ENCODE assay signal across 7 cellular contexts in genomic region chr12:107564946-107565345, GRCh38.
DNase-seq lines count a peak whose midpoint lies in the region; ATAC-seq and TF ChIP-seq lines count a peak whose summit lies in the region.

No MANE protein-coding gene starts in this region.

- H2AFZ ChIP-seq in Karpas-422 (ENCODE audit: low read length): no peak overlapping the region

- H3K4me3 ChIP-seq in Karpas-422 (ENCODE audit: low read length): no peak overlapping the region
- H3K4me3 ChIP-seq in adipocyte (ENCODE audit: low read length): no peak overlapping the region
- no peak overlapping the region for H3K4me3 ChIP-seq in gastroesophageal sphincter

- no peak overlapping the region for H3K9ac ChIP-seq in Karpas-422 (ENCODE audit: low read length)
- no peak overlapping the region for H3K9ac ChIP-seq in adipocyte (ENCODE audit: low read length)

- no peaks in the 10 kb centered on the region for H3K27me3 ChIP-seq in Karpas-422 (ENCODE audit: low read length)
- H3K27me3 ChIP-seq in adipocyte (replicated peaks; ENCODE audit: control insufficient read depth, insufficient read depth, low read length): no peaks in the 10 kb centered on the region
- H3K27me3 ChIP-seq in gastroesophageal sphincter: no peaks in the 10 kb centered on the region

- H4K20me1 ChIP-seq in Karpas-422 (ENCODE audit: insufficient read depth, low read depth, low read length): no peaks in the 10 kb centered on the region

- H3K4me1 ChIP-seq in Karpas-422 (ENCODE audit: low read length) (no peaks in the 10 kb centered on the region), adipocyte (ENCODE audit: control insufficient read depth, insufficient read depth, low read length) (no peaks in the 10 kb centered on the region), gastroesophageal sphincter (no peaks in the 10 kb centered on the region)

- intact Hi-C loops in left ventricle myocardium superior (cut with micrococcal nuclease): no loop called here

- no peak for TF ChIP-seq CTCF in gastroesophageal sphincter (IDR thresholded peaks at IDR 0.05)

- TF ChIP-seq POLR2A in gastroesophageal sphincter (IDR thresholded peaks at IDR 0.05): no peak

- H3K9me3 ChIP-seq in Karpas-422 (ENCODE audit: low read length) (no peaks in the 10 kb centered on the region), adipocyte (ENCODE audit: control insufficient read depth, low read length) (no peaks in the 10 kb centered on the region), gastroesophageal sphincter (no peaks in the 10 kb centered on the region)

- no peak for TF ChIP-seq EP300 in gastroesophageal sphincter (IDR thresholded peaks at IDR 0.05)

- no peaks in the 10 kb centered on the region for H3K9me2 ChIP-seq in Karpas-422 (replicated peaks; ENCODE audit: insufficient read depth, low read length)

- H3K27ac ChIP-seq in Karpas-422 (ENCODE audit: low read length) (no peak overlapping the region), gastroesophageal sphincter (no peak overlapping the region)

- H3K4me2 ChIP-seq in Karpas-422 (ENCODE audit: low read depth, low read length, poor library complexity, severe bottlenecking): no peak overlapping the region

- ATAC-seq in gastroesophageal sphincter: no peak
- no peak for ATAC-seq in left ventricle myocardium superior

- peak; percentile 53 for DNase-seq in ELR (ENCODE audit: low read depth)
- peak; percentile 58 for DNase-seq in Karpas-422
- DNase-seq in adipocyte (ENCODE audit: low read depth): peak; percentile 11
- peak; percentile 46 for DNase-seq in myocyte (ENCODE audit: low read depth)
- no peak for DNase-seq in islet precursor cell
- no peak for DNase-seq in left ventricle myocardium superior

- H3K79me2 ChIP-seq in Karpas-422 (ENCODE audit: low read length): no peaks in the 10 kb centered on the region

- 30 to 55% methylated on average over 2 to 3 of the region's 3 CpGs for WGBS in gastroesophageal sphincter (ENCODE audit: low coverage in 1 of 2), 2 donors

- H3K36me3 ChIP-seq in Karpas-422 (ENCODE audit: insufficient read depth, low read length) (no peaks in the 10 kb centered on the region), adipocyte (ENCODE audit: control insufficient read depth, insufficient read depth, low read length, severe bottlenecking) (no peaks in the 10 kb centered on the region), gastroesophageal sphincter (no peaks in the 10 kb centered on the region)

Comparison
In these comparisons a context has a peak if more than half of its experiments do, and no peak if none do; other contexts are left out.
1. DNase-seq: peak in ELR (single experiment), Karpas-422 (single experiment), adipocyte (single experiment) and myocyte (single experiment); none in islet precursor cell (single experiment) and left ventricle myocardium superior (single experiment).